Comparison of ENCODE assay signal across 8 cellular contexts in genomic region chr4:128060620-128061565, GRCh38. TPM values are rescaled to one million over a fixed set of nuclear protein-coding genes. Genes with fewer than 3 reads are reported as not detected.
DNase-seq lines count a peak whose midpoint lies in the region; ATAC-seq and TF ChIP-seq lines count a peak whose summit lies in the region.

Gene LARP1B, plus strand, starts transcription at chr4:128061312. Its CDS starts 13,640 bp downstream, at chr4:128074952.

- no peak for TF ChIP-seq EP300 in Ishikawa (IDR thresholded peaks at IDR 0.05; ENCODE audit: borderline replicate concordance)

- no peaks in the 10 kb centered on the region for H3K9me2 ChIP-seq in PC-9 (ENCODE audit: insufficient read depth)

- TF ChIP-seq POLR2A in erythroblast (IDR thresholded peaks at IDR 0.05; ENCODE audit: low read length): peak; percentile 96

- TSS peak; percentile 94 for BruUV-seq in PC-9 (replicated peaks; lab: Mats Ljungman, UMichigan)

- no peaks in the 10 kb centered on the region for H3F3A ChIP-seq in PC-9 (ENCODE audit: insufficient read depth, low read depth)

- H3K9me3 ChIP-seq in PC-9 (ENCODE audit: insufficient read depth, low read depth) (no peaks in the 10 kb centered on the region), muscle layer of colon (ENCODE audit: low read length) (no peaks in the 10 kb centered on the region)

- CTCF ChIA-PET in PC-9 (lab: Charles Lee): interaction anchor here (0.6 kb wide), 1 partner anchor 96 kb away, joined by 5 read pairs; the partner anchor contains the start of genes ABHD18 and MFSD8

- H3K9ac ChIP-seq in muscle layer of colon (ENCODE audit: low read length): peak within 1 kb of the TSS; percentile 70

- H3K27me3 ChIP-seq in PC-9 (ENCODE audit: insufficient read depth, low read depth): no peaks in the 10 kb centered on the region
- no peaks in the 10 kb centered on the region for H3K27me3 ChIP-seq in muscle layer of colon (ENCODE audit: control insufficient read depth in 1 of 2, insufficient read depth in 2 of 2, low read length in 2 of 2)

- ATAC-seq in GM21619 (IDR thresholded peaks at IDR 0.05; ENCODE audit: unreplicated experiment): peak; percentile 86

- POLR2A ChIA-PET in PC-9 (lab: Charles Lee; ENCODE audit: unreplicated experiment): interaction anchor here (0.6 to 1.1 kb wide), 7 partner anchors 62 to 435 kb away, joined by 3 to 12 read pairs (median 4); partner anchors contain the start of genes ABHD18 and MFSD8

- peak within 1 kb of the TSS; percentile 88 for H3K4me3 ChIP-seq in PC-9
- peak within 1 kb of the TSS; percentile 79 to 89 for H3K4me3 ChIP-seq in muscle layer of colon (ENCODE audit: low read depth in 1 of 2, low read length in 2 of 2)

- intact Hi-C loops in PC-9 (cut with micrococcal nuclease; ENCODE audit: unreplicated experiment): loop anchor here (1.0 to 10.0 kb wide), 8 partner anchors 96 to 754 kb away; partner anchors contain the start of genes ABHD18, HSPA4L, MFSD8 and PGRMC2

- H3K4me1 ChIP-seq in PC-9 (replicated peaks; ENCODE audit: insufficient read depth): peaks cover 4% of the 10 kb centered on the region; the same call in 1 of the 2 replicates
- H3K4me1 ChIP-seq in muscle layer of colon (ENCODE audit: insufficient read depth, low read length): peaks cover 4% of the 10 kb centered on the region

- TF ChIP-seq CTCF in PC-9 (conservative IDR thresholded peaks at IDR 0.05): no peak

- TF ChIP-seq RAD21 in Ishikawa (IDR thresholded peaks at IDR 0.05; ENCODE audit: low read depth): no peak

- H3K36me3 ChIP-seq in PC-9 (ENCODE audit: low read depth) (no peaks in the 10 kb centered on the region), muscle layer of colon (ENCODE audit: insufficient read depth, low read length) (no peaks in the 10 kb centered on the region)

- H4K20me1 ChIP-seq in PC-9 (ENCODE audit: insufficient read depth): no peaks in the 10 kb centered on the region

- H2AFZ ChIP-seq in PC-9: peak within 1 kb of the TSS; percentile 80

- H3K27ac ChIP-seq in PC-9 (peak within 1 kb of the TSS; percentile 93), muscle layer of colon (ENCODE audit: low read depth, low read length) (peak within 1 kb of the TSS; percentile 92)

- peak within 1 kb of the TSS; percentile 76 for H3K4me2 ChIP-seq in PC-9

- DNase-seq in DMS53 (lab: John Stamatoyannopoulos, UW) (peak; percentile 97), PC-9 (peak; percentile 82 to 98), erythroblast (lab: John Stamatoyannopoulos, UW) (peak; percentile 97 to 98)
- peak; percentile 96 for DNase-seq in activated T-cell treated with anti-CD3 and anti-CD28 coated beads, Interleukin-2, amount 50 U/mL, for 1 hour
- peak; percentile 81 to 88 for DNase-seq in stimulated activated CD8-positive, alpha-beta memory T cell treated with anti-CD3 and anti-CD28 coated beads, Interleukin-7, amount 100 ng/mL, for 1 hour (ENCODE audit: low read depth in 2 of 2)

- H3K79me2 ChIP-seq in PC-9 (ENCODE audit: low read depth): peaks cover 24% of the 10 kb centered on the region

TF ChIP-seq in Ishikawa, 13 proteins besides CTCF, POLR2A, EP300 and RAD21:
- TF ChIP-seq YY1 (IDR thresholded peaks at IDR 0.05; ENCODE audit: low read depth) (0 out of 2 replicates have a peak, but pooled peaks have one; percentile 8), CEBPB (IDR thresholded peaks at IDR 0.05) (no peak), TEAD4 (IDR thresholded peaks at IDR 0.05) (peak; percentile 2; the same call in 1 of the 2 replicates), EGR1 (IDR thresholded peaks at IDR 0.05) (peak; percentile 18; the same call in 1 of the 2 replicates), TAF1 (IDR thresholded peaks at IDR 0.05; ENCODE audit: low read depth) (peak; percentile 71), USF1 (IDR thresholded peaks at IDR 0.05) (no peak), ZBTB7A (IDR thresholded peaks at IDR 0.05; ENCODE audit: low read depth) (0 out of 2 replicates have a peak, but pooled peaks have one; percentile 28)
- TF ChIP-seq, protein P1, sequence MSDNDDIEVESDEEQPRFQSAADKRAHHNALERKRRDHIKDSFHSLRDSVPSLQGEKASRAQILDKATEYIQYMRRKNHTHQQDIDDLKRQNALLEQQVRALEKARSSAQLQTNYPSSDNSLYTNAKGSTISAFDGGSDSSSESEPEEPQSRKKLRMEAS (IDR thresholded peaks at IDR 0.05): peak; percentile 89

RNA-seq across cellular contexts. Expression of gene LARP1B, which starts in this region (rescaled TPM):
- 17.7 and 22.0 TPM in 2 replicates for total RNA-seq in PC-9 (2021)

Comparison
In these comparisons a context has a peak if more than half of its experiments do, and no peak if none do; other contexts are left out.
1. Peak in every context shown above with its lines: DNase-seq, ATAC-seq, H3K4me3 ChIP-seq and H3K27ac ChIP-seq.